In genomic region chr15:51076898-51077564, GRCh38 we compare ENCODE assay signal across 8 cellular contexts. TPM values are rescaled to one million over a fixed set of nuclear protein-coding genes. Genes with fewer than 3 reads are reported as not detected.
DNase-seq lines count a peak whose midpoint lies in the region; TF ChIP-seq lines count a peak whose summit lies in the region.

No MANE protein-coding gene starts in this region.

- H3K27me3 ChIP-seq in Peyer's patch: no peaks in the 10 kb centered on the region

- no peak for TF ChIP-seq POLR2A in Peyer's patch (IDR thresholded peaks at IDR 0.05)

- H3K4me3 Mint-ChIP-seq in activated naive CD4-positive, alpha-beta T cell treated with anti-CD3 and anti-CD28 coated beads, Interleukin-2, amount 10 ng/mL, durations not matched to agents 7 days and 5 days: peak overlapping the region; percentile 24

- peaks cover 42% of the 10 kb centered on the region for H3K4me1 Mint-ChIP-seq in activated naive CD4-positive, alpha-beta T cell treated with anti-CD3 and anti-CD28 coated beads, Interleukin-2, amount 10 ng/mL, durations not matched to agents 7 days and 5 days

- H3K9me3 Mint-ChIP-seq in activated naive CD4-positive, alpha-beta T cell treated with anti-CD3 and anti-CD28 coated beads, Interleukin-2, amount 10 ng/mL, durations not matched to agents 7 days and 5 days: peaks cover 2% of the 10 kb centered on the region

- H3K4me1 ChIP-seq in Peyer's patch: no peaks in the 10 kb centered on the region

- peaks cover 2% of the 10 kb centered on the region for H3K36me3 Mint-ChIP-seq in activated naive CD4-positive, alpha-beta T cell treated with anti-CD3 and anti-CD28 coated beads, Interleukin-2, amount 10 ng/mL, durations not matched to agents 7 days and 5 days

- DNase-seq in activated naive CD4-positive, alpha-beta T cell treated with anti-CD3 and anti-CD28 coated beads, Interleukin-2, amount 10 ng/mL, durations not matched to agents 7 days and 5 days: peak; percentile 25
- no peak for DNase-seq in activated naive CD4-positive, alpha-beta T cell (lab: John Stamatoyannopoulos, UW)
- peak in 1 of 3 donors; percentile 60 for DNase-seq in Peyer's patch
- DNase-seq in fibroblast of pulmonary artery (ENCODE audit: low read depth): peak; percentile 60
- peak; percentile 90 for DNase-seq in posterior vena cava (ENCODE audit: low spot score)
- DNase-seq in HT-29 (ENCODE audit: low spot score): no peak
- no peak for DNase-seq in NK-92 (lab: John Stamatoyannopoulos, UW; ENCODE audit: unreplicated experiment)
- no peak for DNase-seq in NCI-H2171 treated with DMSO at 0.1 percent for 48 hours (lab: John Stamatoyannopoulos, UW)

- H3K4me3 ChIP-seq in Peyer's patch: peak overlapping the region; percentile 13 to 41 (median 32)
- H3K4me3 ChIP-seq in fibroblast of pulmonary artery (replicated peaks; ENCODE audit: low read depth, low read length): no peak overlapping the region

- TF ChIP-seq CTCF in Peyer's patch (IDR thresholded peaks at IDR 0.05) (no peak), fibroblast of pulmonary artery (IDR thresholded peaks at IDR 0.05; ENCODE audit: low read length, missing control alignments) (no peak)

- H3K27ac ChIP-seq in Peyer's patch: peak overlapping the region; percentile 2 to 49 (median 38)

- peaks cover 31% of the 10 kb centered on the region for H3K27me3 Mint-ChIP-seq in activated naive CD4-positive, alpha-beta T cell treated with anti-CD3 and anti-CD28 coated beads, Interleukin-2, amount 10 ng/mL, durations not matched to agents 7 days and 5 days

- H3K9me3 ChIP-seq in Peyer's patch: no peaks in the 10 kb centered on the region

- CTCF ChIA-PET in activated naive CD4-positive, alpha-beta T cell treated with anti-CD3 and anti-CD28 coated beads, Interleukin-2, amount 10 ng/mL, durations not matched to agents 7 days and 5 days (lab: Charles Lee): no interaction called here

- H3K36me3 ChIP-seq in Peyer's patch: no peaks in the 10 kb centered on the region

- H3K27ac Mint-ChIP-seq in activated naive CD4-positive, alpha-beta T cell treated with anti-CD3 and anti-CD28 coated beads, Interleukin-2, amount 10 ng/mL, durations not matched to agents 7 days and 5 days: peak overlapping the region; percentile 88

- intact Hi-C loops in posterior vena cava (cut with DNase I): no loop called here

RNA-seq across cellular contexts. Expression of gene TNFAIP8L3, which starts 17.7 kb away (rescaled TPM):
- total RNA-seq in Peyer's patch (1 to 10 TPM; 3.2 to 5.8 (median 4.0) TPM), posterior vena cava (100 to 1,000 TPM in 1 of 2 donors, 10 to 100 TPM in 1; 57.0 to 151 TPM)
- 1.1 and 3.6 TPM in 2 replicates for total RNA-seq in HT-29 (2014; rRNA removed; shearing (Covaris generic))

Comparison
In these comparisons a context has a peak if more than half of its experiments do, and no peak if none do; other contexts are left out.
1. DNase-seq: peak in activated naive CD4-positive, alpha-beta T cell treated with anti-CD3 and anti-CD28 coated beads, Interleukin-2, amount 10 ng/mL, durations not matched to agents 7 days and 5 days (single experiment), fibroblast of pulmonary artery (single experiment) and posterior vena cava (single experiment); none in activated naive CD4-positive, alpha-beta T cell (0 of 4), HT-29 (single experiment), NK-92 (single experiment) and NCI-H2171 treated with DMSO at 0.1 percent for 48 hours (single experiment).
2. RNA of gene TNFAIP8L3, which starts 17.7 kb away (total RNA-seq): 57.0 to 151 TPM in posterior vena cava; 3.2 to 5.8 TPM in Peyer's patch and 1.1 to 3.6 TPM in HT-29; every median in the first group is over 4 times any median in the second.